Comparison of ENCODE assay signal across 13 cellular contexts in the genomic region with DNA sequence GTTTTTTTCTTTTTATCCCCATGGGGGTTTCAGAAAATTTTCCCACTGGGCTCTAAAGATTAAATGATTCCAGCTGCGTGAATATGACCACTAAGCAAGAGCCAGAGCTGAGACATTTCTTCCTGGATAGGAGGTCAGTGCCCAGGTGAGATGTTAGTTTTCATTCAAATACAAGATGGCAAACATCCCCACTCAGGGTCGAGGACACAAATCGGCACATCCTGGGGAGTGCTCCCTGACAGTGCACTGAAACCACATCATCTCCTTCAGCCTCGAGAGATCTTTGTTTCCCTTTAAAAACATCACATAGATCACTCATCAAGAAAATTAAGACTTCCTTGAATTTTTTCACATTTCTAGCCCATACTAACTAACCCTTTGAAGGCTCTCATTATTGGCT.
DNase-seq lines count a peak whose midpoint lies in the region; ATAC-seq and TF ChIP-seq lines count a peak whose summit lies in the region.
"Had no signal": no experiment of that assay in that cellular context is flagged by ENCODE, and none has a peak within 500 bp of the region (broad histone marks: within the 10 kb centered on the region; RNA-seq: fewer than 3 reads in every experiment).

No MANE protein-coding gene starts in this region.

- H3K4me1 ChIP-seq in thymus (ENCODE audit: control insufficient read depth, insufficient read depth, low read length): peaks cover 30% of the 10 kb centered on the region
- no peaks in the 10 kb centered on the region for H3K4me1 ChIP-seq in Caco-2
- H3K4me1 ChIP-seq: foreskin keratinocyte had no signal

- peak overlapping the region; percentile 72 for H3K27ac ChIP-seq in thymus (ENCODE audit: low read depth)
- H3K27ac ChIP-seq: foreskin keratinocyte had no signal

- no TSS peak for BruUV-seq in Caco-2 (replicated peaks; lab: Mats Ljungman, UMichigan)

- H3K27ac Mint-ChIP-seq in activated naive CD4-positive, alpha-beta T cell treated with anti-CD3 and anti-CD28 coated beads, Interleukin-2, amount 50 U/mL, for 72 hours: peak overlapping the region; percentile 79 to 82
- H3K27ac Mint-ChIP-seq in activated naive CD4-positive, alpha-beta T cell treated with anti-CD3 and anti-CD28 coated beads for 36 hours: no peak overlapping the region
- H3K27ac Mint-ChIP-seq in Caco-2 (ENCODE audit: unreplicated experiment): no peak overlapping the region
- H3K27ac Mint-ChIP-seq: activated T-helper 17 cell treated with anti-CD3 and anti-CD28 coated beads, Interleukin-2, amount 50 U/mL, for 72 hours had no signal

- H3K4me3 ChIP-seq in thymus (ENCODE audit: low read length): peak overlapping the region; percentile 20
- H3K4me3 ChIP-seq in Caco-2 (ENCODE audit: low read depth, low read length): no peak overlapping the region

- no peak for TF ChIP-seq POLR2A in erythroblast (IDR thresholded peaks at IDR 0.05; ENCODE audit: low read length)

- no peak for TF ChIP-seq CTCF in Caco-2 (IDR thresholded peaks at IDR 0.05; ENCODE audit: insufficient read depth in 1 of 2, low read depth in 1 of 2, low read length in 1 of 2, severe bottlenecking in 1 of 2, unreplicated experiment in 1 of 2)

- peaks cover 11% of the 10 kb centered on the region for H3K4me1 Mint-ChIP-seq in activated naive CD4-positive, alpha-beta T cell treated with anti-CD3 and anti-CD28 coated beads for 36 hours (ENCODE audit: low read depth)
- H3K4me1 Mint-ChIP-seq in Caco-2 (ENCODE audit: low read depth, unreplicated experiment): no peaks in the 10 kb centered on the region
- H3K4me1 Mint-ChIP-seq: activated T-helper 17 cell treated with anti-CD3 and anti-CD28 coated beads, Interleukin-2, amount 50 U/mL, for 72 hours had no signal

- peaks cover 27% of the 10 kb centered on the region for H3K27me3 Mint-ChIP-seq in activated naive CD4-positive, alpha-beta T cell treated with anti-CD3 and anti-CD28 coated beads for 36 hours (ENCODE audit: low read depth)
- H3K27me3 Mint-ChIP-seq in Caco-2 (ENCODE audit: insufficient read depth, unreplicated experiment): peaks cover 2% of the 10 kb centered on the region

- no peaks in the 10 kb centered on the region for H3K27me3 ChIP-seq in thymus (ENCODE audit: control insufficient read depth, insufficient read depth)
- no peaks in the 10 kb centered on the region; the same call in 1 of the 2 replicates for H3K27me3 ChIP-seq in Caco-2 (replicated peaks; ENCODE audit: control insufficient read depth, insufficient read depth, low read length)
- H3K27me3 ChIP-seq: foreskin keratinocyte had no signal

- H3K9me3 ChIP-seq in thymus (ENCODE audit: control insufficient read depth) (no peaks in the 10 kb centered on the region), Caco-2 (no peaks in the 10 kb centered on the region)

- H3K9me3 Mint-ChIP-seq in activated naive CD4-positive, alpha-beta T cell treated with anti-CD3 and anti-CD28 coated beads, Interleukin-2, amount 50 U/mL, for 72 hours: no peaks in the 10 kb centered on the region
- H3K9me3 Mint-ChIP-seq in activated naive CD4-positive, alpha-beta T cell treated with anti-CD3 and anti-CD28 coated beads for 36 hours: no peaks in the 10 kb centered on the region
- H3K9me3 Mint-ChIP-seq in Caco-2 (ENCODE audit: unreplicated experiment): no peaks in the 10 kb centered on the region
- H3K9me3 Mint-ChIP-seq: activated T-helper 17 cell treated with anti-CD3 and anti-CD28 coated beads, Interleukin-2, amount 50 U/mL, for 72 hours had no signal

- H3K36me3 ChIP-seq in thymus (ENCODE audit: control insufficient read depth, insufficient read depth) (no peaks in the 10 kb centered on the region), Caco-2 (ENCODE audit: control insufficient read depth, insufficient read depth, low read length) (no peaks in the 10 kb centered on the region)

- CTCF ChIA-PET in activated naive CD4-positive, alpha-beta T cell treated with anti-CD3 and anti-CD28 coated beads for 36 hours (lab: Charles Lee): interaction anchor here (0.6 kb wide), 1 partner anchor 24 kb away, joined by 3 read pairs; no protein-coding TSS in a partner anchor
- CTCF ChIA-PET in Caco-2 (lab: Charles Lee): no interaction called here

- peak; percentile 60 to 62 for ATAC-seq in activated naive CD4-positive, alpha-beta T cell treated with anti-CD3 and anti-CD28 coated beads, Interleukin-2, amount 50 U/mL, for 72 hours
- no peak for ATAC-seq in GM21390 (IDR thresholded peaks at IDR 0.05; ENCODE audit: unreplicated experiment)
- ATAC-seq: activated T-helper 17 cell treated with anti-CD3 and anti-CD28 coated beads, Interleukin-2, amount 50 U/mL, for 72 hours; foreskin keratinocyte had no signal

- intact Hi-C loops in activated naive CD4-positive, alpha-beta T cell treated with anti-CD3 and anti-CD28 coated beads for 36 hours (cut with micrococcal nuclease): loop anchor here (1.0 kb wide), 1 partner anchor 15 kb away; no protein-coding TSS in a partner anchor
- intact Hi-C loops in Caco-2 (cut with micrococcal nuclease; ENCODE audit: unreplicated experiment): no loop called here

- POLR2A ChIA-PET in Caco-2 (lab: Charles Lee): no interaction called here

- H3K4me3 Mint-ChIP-seq in activated naive CD4-positive, alpha-beta T cell treated with anti-CD3 and anti-CD28 coated beads for 36 hours: no peak overlapping the region
- no peak overlapping the region for H3K4me3 Mint-ChIP-seq in Caco-2 (ENCODE audit: unreplicated experiment)
- H3K4me3 Mint-ChIP-seq: activated T-helper 17 cell treated with anti-CD3 and anti-CD28 coated beads, Interleukin-2, amount 50 U/mL, for 72 hours had no signal

- no peaks in the 10 kb centered on the region for H3K36me3 Mint-ChIP-seq in activated naive CD4-positive, alpha-beta T cell treated with anti-CD3 and anti-CD28 coated beads, Interleukin-2, amount 50 U/mL, for 72 hours
- no peaks in the 10 kb centered on the region for H3K36me3 Mint-ChIP-seq in activated naive CD4-positive, alpha-beta T cell treated with anti-CD3 and anti-CD28 coated beads for 36 hours (ENCODE audit: low read depth)
- H3K36me3 Mint-ChIP-seq in Caco-2 (ENCODE audit: insufficient read depth, unreplicated experiment): no peaks in the 10 kb centered on the region
- H3K36me3 Mint-ChIP-seq: brain had no signal

- no peak for DNase-seq in activated naive CD4-positive, alpha-beta T cell treated with anti-CD3 and anti-CD28 coated beads, Interleukin-2, amount 50 U/mL, for 72 hours (ENCODE audit: low spot score in 2 of 2)
- DNase-seq in activated naive CD4-positive, alpha-beta T cell treated with anti-CD3 and anti-CD28 coated beads for 36 hours: no peak
- DNase-seq in KG1 (lab: John Stamatoyannopoulos, UW) (peak; percentile 83), erythroblast (lab: John Stamatoyannopoulos, UW) (peak; percentile 32 to 56), amygdala (lab: John Stamatoyannopoulos, UW) (no peak), Caco-2 (no peak)
- DNase-seq: foreskin keratinocyte, NCI-H446, SW 1271 had no signal

- WGBS in thymus: 3% methylated on average over 4 of the region's 4 CpGs

Comparison
In these comparisons a context has a peak if more than half of its experiments do, and no peak if none do; other contexts are left out.
1. H3K27ac Mint-ChIP-seq: peak in activated naive CD4-positive, alpha-beta T cell treated with anti-CD3 and anti-CD28 coated beads, Interleukin-2, amount 50 U/mL, for 72 hours (2 of 2); none in activated naive CD4-positive, alpha-beta T cell treated with anti-CD3 and anti-CD28 coated beads for 36 hours (single experiment) and Caco-2 (single experiment).
2. DNase-seq: peak in KG1 (single experiment) and erythroblast (2 of 2); none in activated naive CD4-positive, alpha-beta T cell treated with anti-CD3 and anti-CD28 coated beads, Interleukin-2, amount 50 U/mL, for 72 hours (0 of 2), activated naive CD4-positive, alpha-beta T cell treated with anti-CD3 and anti-CD28 coated beads for 36 hours (single experiment), amygdala (0 of 56) and Caco-2 (0 of 2).